18 cellular contexts compared by ENCODE assay signal in the genomic region with DNA sequence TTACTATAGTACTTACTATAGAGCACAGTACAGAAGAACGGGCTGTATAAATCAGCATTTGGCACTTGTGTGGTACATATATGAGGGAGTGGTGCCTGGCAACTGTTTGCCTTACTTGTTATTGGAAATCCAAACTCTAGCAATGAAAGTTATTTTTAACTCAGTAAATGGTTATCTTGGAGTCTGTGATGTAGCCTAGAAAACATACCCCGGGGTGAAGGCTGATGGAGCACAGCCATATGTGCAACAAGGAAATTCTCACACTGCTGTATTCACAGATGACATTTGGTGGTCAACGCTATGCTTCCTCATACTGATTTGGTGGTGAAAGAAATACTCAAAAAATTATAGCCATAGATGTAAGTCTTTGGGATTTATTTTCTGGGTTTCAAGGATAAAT.
DNase-seq lines count a peak whose midpoint lies in the region; ATAC-seq, FAIRE-seq and TF ChIP-seq lines count a peak whose summit lies in the region.
"Had no signal": no experiment of that assay in that cellular context is flagged by ENCODE, and none has a peak within 500 bp of the region (broad histone marks: within the 10 kb centered on the region; RNA-seq: fewer than 3 reads in every experiment).

No MANE protein-coding gene starts in this region.

- CTCF ChIA-PET in SK-N-SH (lab: Yijun Ruan, JAX): no interaction called here

- H3K4me3 ChIP-seq in SK-N-SH (ENCODE audit: low read depth in 2 of 2, low read length in 1 of 2) (no peak overlapping the region), body of pancreas (no peak overlapping the region), pancreas (no peak overlapping the region)
- H3K4me3 ChIP-seq: BLaER1 treated with 17β-estradiol and CSF1 and Interleukin-3, amounts not matched to agents 10 nM and 100 nM; GM12878 had no signal

- 90% methylated on average over 3 of the region's 3 CpGs for WGBS in SK-N-SH (ENCODE audit: low lambda C conversion rate)
- WGBS in body of pancreas, 2 donors: 37% methylated on average over 3 of the region's 3 CpGs
- WGBS in pancreas, 2 donors: 34 to 38% methylated on average over 3 of the region's 3 CpGs

- H3K4me2 ChIP-seq in SK-N-SH: no peak overlapping the region
- H3K4me2 ChIP-seq: BLaER1 treated with 17β-estradiol and CSF1 and Interleukin-3, amounts not matched to agents 10 nM and 100 nM had no signal

- ATAC-seq in SK-N-SH treated with all-trans-retinoic acid at 6 μM for 48 hours (no peak), body of pancreas (peak; percentile 53), pancreas (peak in 3 of 4 donors; percentile 73 to 84 (median 80)), HG03175 (IDR thresholded peaks at IDR 0.05; ENCODE audit: unreplicated experiment) (no peak)
- ATAC-seq: CD8-positive, alpha-beta T cell; GM12878; HCT116; HepG2 had no signal

- TF ChIP-seq EP300 in SK-N-SH (IDR thresholded peaks at IDR 0.05; ENCODE audit: borderline replicate concordance in 1 of 2, low read depth in 1 of 2, low read length in 1 of 2): no peak

- H3K36me3 ChIP-seq in SK-N-SH (replicated peaks in 1 of 2; ENCODE audit: control insufficient read depth in 1 of 2, insufficient read depth in 2 of 2, low read length in 1 of 2) (no peaks in the 10 kb centered on the region), body of pancreas (replicated peaks in 1 of 2; ENCODE audit: insufficient read depth in 1 of 2, low read depth in 2 of 2) (no peaks in the 10 kb centered on the region), pancreas (no peaks in the 10 kb centered on the region)
- H3K36me3 ChIP-seq: BLaER1 treated with 17β-estradiol and CSF1 and Interleukin-3, amounts not matched to agents 10 nM and 100 nM had no signal

- H3K4me1 ChIP-seq in SK-N-SH (ENCODE audit: control insufficient read depth in 1 of 2, insufficient read depth in 2 of 2, low read depth in 1 of 2, low read length in 1 of 2) (no peaks in the 10 kb centered on the region), body of pancreas (peaks cover 10% of the 10 kb centered on the region), pancreas (peaks cover 0 to 11% (median 10%) of the 10 kb centered on the region in 3 donors)
- H3K4me1 ChIP-seq: BLaER1 treated with 17β-estradiol and CSF1 and Interleukin-3, amounts not matched to agents 10 nM and 100 nM had no signal

- intact Hi-C loops in body of pancreas (cut with DNase I) (no loop called here), pancreas (cut with DNase I) (no loop called here)

- H3K27ac ChIP-seq in SK-N-SH (ENCODE audit: low read depth in 2 of 2, low read length in 1 of 2) (no peak overlapping the region), body of pancreas (peak overlapping the region in 1 of 4 donors; percentile 20), pancreas (peak overlapping the region in 2 of 4 donors; percentile 18 to 34)
- H3K27ac ChIP-seq: BLaER1 treated with 17β-estradiol and CSF1 and Interleukin-3, amounts not matched to agents 10 nM and 100 nM had no signal

- TF ChIP-seq POLR2A in body of pancreas (IDR thresholded peaks at IDR 0.05): no peak

- DNase-seq in SK-N-SH: peak; percentile 4
- DNase-seq in body of pancreas: peak in 3 of 4 donors; percentile 17 to 54 (median 52)
- peak in 2 of 6 donors; percentile 27 to 68 for DNase-seq in pancreas
- DNase-seq in activated CD8-positive, alpha-beta memory T cell treated with anti-CD3 and anti-CD28 coated beads, Interleukin-2, amount 50 U/mL, for 48 hours: no peak
- no peak for DNase-seq in SIG-M5 treated with dmso at 0.1 percent for 504 hours (lab: John Stamatoyannopoulos, UW; ENCODE audit: unreplicated experiment)
- DNase-seq: 8988T; Calu3; CD8-positive, alpha-beta T cell; DMS79 treated with DMSO at 0.1 percent for 48 hours; GOT3; H7; HFFc6 had no signal

- H4K20me1 ChIP-seq in SK-N-SH (ENCODE audit: insufficient read depth): no peaks in the 10 kb centered on the region
- H4K20me1 ChIP-seq: BLaER1 treated with 17β-estradiol and CSF1 and Interleukin-3, amounts not matched to agents 10 nM and 100 nM had no signal

- POLR2A ChIA-PET in SK-N-SH (lab: Yijun Ruan, JAX): no interaction called here

- FAIRE-seq in pancreas (lab: Jason Lieb, UNC): no peak
- FAIRE-seq: GM12878, HepG2 had no signal

- H3K9me2 ChIP-seq in SK-N-SH: no peaks in the 10 kb centered on the region

- no peak for TF ChIP-seq CTCF in SK-N-SH (IDR thresholded peaks at IDR 0.05)
- no peak for TF ChIP-seq CTCF in body of pancreas (IDR thresholded peaks at IDR 0.05)
- TF ChIP-seq CTCF in pancreas (IDR thresholded peaks at IDR 0.05): no peak

- H3F3A ChIP-seq in SK-N-SH (replicated peaks; ENCODE audit: insufficient read depth): no peaks in the 10 kb centered on the region

- H3K9ac ChIP-seq in SK-N-SH: no peak overlapping the region
- H3K9ac ChIP-seq: BLaER1 treated with 17β-estradiol and CSF1 and Interleukin-3, amounts not matched to agents 10 nM and 100 nM had no signal

- no peak for TF ChIP-seq RAD21 in SK-N-SH (IDR thresholded peaks at IDR 0.05; ENCODE audit: low read length)

- no peak overlapping the region for H2AFZ ChIP-seq in SK-N-SH (ENCODE audit: low read depth)

- no peaks in the 10 kb centered on the region for H3K79me2 ChIP-seq in SK-N-SH (ENCODE audit: insufficient read depth)

- H3K27me3 ChIP-seq in SK-N-SH (ENCODE audit: insufficient read depth) (no peaks in the 10 kb centered on the region), body of pancreas (no peaks in the 10 kb centered on the region), pancreas (no peaks in the 10 kb centered on the region)
- H3K27me3 ChIP-seq: BLaER1 treated with 17β-estradiol and CSF1 and Interleukin-3, amounts not matched to agents 10 nM and 100 nM had no signal

- H3K9me3 ChIP-seq in SK-N-SH (no peaks in the 10 kb centered on the region), body of pancreas (no peaks in the 10 kb centered on the region), pancreas (no peaks in the 10 kb centered on the region)
- H3K9me3 ChIP-seq: BLaER1 treated with 17β-estradiol and CSF1 and Interleukin-3, amounts not matched to agents 10 nM and 100 nM had no signal

TF ChIP-seq in SK-N-SH, 30 proteins besides CTCF, POLR2A, EP300 and RAD21:
- no peak for TF ChIP-seq RCOR1 (IDR thresholded peaks at IDR 0.05; ENCODE audit: low read length)
- TF ChIP-seq FOSL2 (IDR thresholded peaks at IDR 0.05; ENCODE audit: borderline replicate concordance, low read depth): no peak
- TF ChIP-seq TAF1 (IDR thresholded peaks at IDR 0.05; ENCODE audit: borderline replicate concordance, low read depth, low read length): no peak
- no peak for TF ChIP-seq NRF1 (IDR thresholded peaks at IDR 0.05; ENCODE audit: low read depth, low read length)

TF ChIP-seq in SK-N-SH treated with all-trans-retinoic acid at 6 μM for 48 hours, 23 proteins besides CTCF, POLR2A, EP300 and RAD21 (continues in another document):
- TF ChIP-seq CSRNP3 (CRISPR knock-in tag; IDR thresholded peaks at IDR 0.05) (no peak), GLIS3 (CRISPR knock-in tag; IDR thresholded peaks at IDR 0.05) (no peak), POU6F1 (CRISPR knock-in tag; IDR thresholded peaks at IDR 0.05; ENCODE audit: borderline replicate concordance, low read depth) (no peak), ESRRG (CRISPR knock-in tag; IDR thresholded peaks at IDR 0.05) (no peak), TCF4 (CRISPR knock-in tag; IDR thresholded peaks at IDR 0.05; ENCODE audit: borderline replicate concordance) (no peak), ZNF8 (CRISPR knock-in tag; IDR thresholded peaks at IDR 0.05) (no peak), TSHZ2 (CRISPR knock-in tag; IDR thresholded peaks at IDR 0.05) (no peak)

Comparison
In these comparisons a context has a peak if more than half of its experiments do, and no peak if none do; other contexts are left out.
1. DNase-seq: peak in SK-N-SH (single experiment) and body of pancreas (3 of 4); none in activated CD8-positive, alpha-beta memory T cell treated with anti-CD3 and anti-CD28 coated beads, Interleukin-2, amount 50 U/mL, for 48 hours (single experiment) and SIG-M5 treated with dmso at 0.1 percent for 504 hours (single experiment).
2. ATAC-seq: peak in body of pancreas (single experiment) and pancreas (3 of 4); none in SK-N-SH treated with all-trans-retinoic acid at 6 μM for 48 hours (single experiment) and HG03175 (single experiment).